ENCODE assay signal across 10 cellular contexts in the genomic region with DNA sequence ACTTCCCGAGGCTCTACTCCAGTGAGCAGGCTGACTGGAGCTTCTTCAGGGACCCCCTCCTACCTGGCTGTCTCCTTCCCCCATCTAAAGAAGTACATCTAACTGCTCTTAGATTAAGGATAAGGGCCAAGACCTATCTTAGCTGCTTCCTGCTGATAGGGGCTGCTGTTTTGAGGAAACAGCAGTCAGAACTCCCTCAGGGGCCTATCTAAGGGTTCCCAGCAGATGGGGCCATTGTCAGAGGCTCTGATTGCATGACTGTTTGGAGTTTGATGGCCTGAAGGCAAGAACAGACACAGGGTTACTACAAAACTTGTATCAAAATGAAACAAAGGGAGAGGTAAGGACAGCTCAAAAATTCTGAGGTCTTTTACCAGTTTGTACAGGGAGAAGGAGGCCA.
"Had no signal": no experiment of that assay in that cellular context is flagged by ENCODE, and none has a peak within 500 bp of the region (broad histone marks: within the 10 kb centered on the region; RNA-seq: fewer than 3 reads in every experiment).

No MANE protein-coding gene starts in this region.

- H3K4me3 ChIP-seq: cardiac muscle cell, skin epidermis, stomach, thoracic aorta had no signal

- DNase-seq: activated CD4-positive, alpha-beta T cell treated with anti-CD3 and anti-CD28 coated beads, Interleukin-2, amount 50 U/mL, for 1 hour; activated naive CD4-positive, alpha-beta T cell treated with anti-CD3 and anti-CD28 coated beads for 36 hours; activated T-cell treated with anti-CD3 and anti-CD28 coated beads for 4 hours; foreskin melanocyte; kidney glomerular epithelial cell; stomach had no signal

- H3K4me1 ChIP-seq: stomach had no signal

- H3K9me3 ChIP-seq: thoracic aorta had no signal

- ATAC-seq: activated T-helper 17 cell treated with anti-CD3 and anti-CD28 coated beads, Interleukin-2, amount 50 U/mL, for 72 hours had no signal

- H3K27me3 ChIP-seq: cardiac muscle cell, stomach had no signal

- H3K27ac ChIP-seq: cardiac muscle cell, skin epidermis, stomach, thoracic aorta had no signal

- H3K36me3 ChIP-seq: cardiac muscle cell, stomach, thoracic aorta had no signal
